In the genomic region with DNA sequence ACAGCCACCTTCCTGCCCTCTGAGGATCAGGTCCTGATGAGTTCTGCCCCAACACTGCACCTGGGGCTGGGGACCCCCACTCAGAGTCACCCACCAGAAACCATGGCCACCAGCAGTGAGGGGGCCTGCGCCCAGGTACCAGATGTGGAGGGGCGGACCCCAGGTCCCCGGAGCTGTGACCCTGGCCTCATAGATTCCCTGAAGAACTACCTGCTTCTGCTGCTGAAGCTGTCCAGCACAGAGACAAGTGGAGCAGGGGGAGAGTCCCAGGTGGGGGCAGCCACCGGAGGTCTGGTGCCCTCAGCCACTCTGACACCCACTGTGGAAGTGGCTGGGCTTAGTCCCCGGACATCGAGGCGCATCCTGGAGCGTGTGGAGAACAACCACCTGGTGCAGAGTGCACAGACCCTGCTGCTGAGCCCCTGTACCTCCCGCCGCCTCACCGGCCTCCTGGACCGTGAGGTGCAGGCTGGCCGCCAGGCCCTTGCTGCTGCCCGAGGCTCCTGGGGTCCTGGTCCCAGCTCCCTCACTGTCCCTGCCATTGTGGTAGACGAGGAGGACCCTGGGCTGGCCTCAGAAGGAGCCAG, we compare ENCODE assay signal across 24 cellular contexts. TPM values are rescaled to one million over a fixed set of nuclear protein-coding genes. Genes with fewer than 3 reads are reported as not detected.
DNase-seq lines count a peak whose midpoint lies in the region; ATAC-seq, FAIRE-seq and TF ChIP-seq lines count a peak whose summit lies in the region.
"Had no signal": no experiment of that assay in that cellular context is flagged by ENCODE, and none has a peak within 500 bp of the region (broad histone marks: within the 10 kb centered on the region; RNA-seq: fewer than 3 reads in every experiment).

No MANE protein-coding gene starts in this region.

- no peaks in the 10 kb centered on the region for H3K9me3 ChIP-seq in HepG2 (ENCODE audit: low read length)
- H3K9me3 ChIP-seq in gastrocnemius medialis = no peaks in the 10 kb centered on the region
- H3K9me3 ChIP-seq in A673 (ENCODE audit: low read depth, low read length, poor library complexity, severe bottlenecking) = no peaks in the 10 kb centered on the region
- H3K9me3 ChIP-seq: BLaER1, Caco-2, HAP-1, Peyer's patch, SJSA1 had no signal

- H3K27ac ChIP-seq in C4-2B (peak overlapping the region; percentile 89), HepG2 (ENCODE audit: extremely low read length, insufficient read depth, low read length) (no peak overlapping the region), gastrocnemius medialis (peak overlapping the region; percentile 76 to 86 (median 80)), A673 (ENCODE audit: low read depth, low read length, poor library complexity, severe bottlenecking) (no peak overlapping the region)
- H3K27ac ChIP-seq: BLaER1, GM23248, Peyer's patch, SJSA1 had no signal

- WGBS in HepG2 (ENCODE audit: low lambda C conversion rate) = 36% methylated on average over 10 of the region's 15 CpGs

- no peaks in the 10 kb centered on the region for H3K79me2 ChIP-seq in HepG2 (ENCODE audit: insufficient read depth, low read length)

- TF ChIP-seq RAD21 in HepG2 (CRISPR knock-in tag; IDR thresholded peaks at IDR 0.05) = no peak

- intact Hi-C loops in HepG2 (cut with micrococcal nuclease; ENCODE audit: unreplicated experiment) (no loop called here), gastrocnemius medialis (cut with DNase I; ENCODE audit: low total_unique reads) (no loop called here), A673 (cut with micrococcal nuclease; ENCODE audit: unreplicated experiment) (no loop called here)

- no peak for FAIRE-seq in HepG2 (lab: Jason Lieb, UNC)
- FAIRE-seq: GM12878 had no signal

- TF ChIP-seq CTCF in C4-2B (conservative IDR thresholded peaks at IDR 0.05) (no peak), HepG2 (CRISPR knock-in tag; IDR thresholded peaks at IDR 0.05) (no peak), gastrocnemius medialis (IDR thresholded peaks at IDR 0.05 in 4 of 5, conservative IDR thresholded peaks at IDR 0.05 in 1 of 5) (no peak), chondrocyte (IDR thresholded peaks at IDR 0.05) (no peak), A673 (conservative IDR thresholded peaks at IDR 0.05; ENCODE audit: low read depth, low read length) (no peak)

- H3K9me3 Mint-ChIP-seq in chondrocyte (ENCODE audit: low read depth) = no peaks in the 10 kb centered on the region
- H3K9me3 Mint-ChIP-seq: CD4-positive, alpha-beta memory T cell had no signal

- H3K27ac Mint-ChIP-seq in chondrocyte (ENCODE audit: unreplicated experiment) = no peak overlapping the region

- no peak overlapping the region for H3K4me2 ChIP-seq in HepG2 (ENCODE audit: low read depth, low read length)
- H3K4me2 ChIP-seq: BLaER1 had no signal

- H4K20me1 ChIP-seq in HepG2 (ENCODE audit: insufficient read depth, low read length) = no peaks in the 10 kb centered on the region
- H4K20me1 ChIP-seq: BLaER1 had no signal

- DNase-seq in H7 (peak; percentile 23), HepG2 (ENCODE audit: low spot score) (no peak), gastrocnemius medialis (no peak), chondrocyte (ENCODE audit: low spot score) (no peak), A673 (ENCODE audit: low spot score) (no peak)
- DNase-seq: Caco-2; CD4-positive, alpha-beta memory T cell; DND-41; GM23248; KBM-7; NCI-H1092 treated with DMSO at 0.1 percent for 48 hours; NCI-H1436 treated with DMSO at 0.1 percent for 48 hours; NCI-H2029; NCI-H226; NCI-H524; NCI-H774; NK-92 treated with Interleukin-12 subunit alpha and Interleukin-12 subunit beta, amount 100 ng/mL, for 24 hours; Peyer's patch had no signal

- BruUV-seq in HepG2 (replicated peaks; lab: Mats Ljungman, UMichigan) (no TSS peak), A673 (replicated peaks; lab: Mats Ljungman, UMichigan) (no TSS peak)

- in situ Hi-C loops in HepG2 (cut with HindIII; ENCODE audit: extremely low pct_ligation_motif_present, low pct_unique_long_range_greater_than_20kb) = no loop called here
- in situ Hi-C loops in gastrocnemius medialis (cut with MboI; ENCODE audit: low sequenced_read_pairs in 4 of 4) = no loop called here

- no peak overlapping the region for H3K4me3 ChIP-seq in H7 (ENCODE audit: insufficient read depth, low read depth, low read length)
- H3K4me3 ChIP-seq in HepG2 (replicated peaks in 1 of 3; ENCODE audit: insufficient read depth in 1 of 3, low read depth in 2 of 3, low read length in 3 of 3) = no peak overlapping the region; a peak in 1 of 6 replicates
- no peak overlapping the region for H3K4me3 ChIP-seq in gastrocnemius medialis
- no peak overlapping the region for H3K4me3 ChIP-seq in A673 (ENCODE audit: low read depth, low read length, poor library complexity, severe bottlenecking)
- H3K4me3 ChIP-seq: BLaER1, GM12878, GM23248, HAP-1, Peyer's patch, SJSA1 had no signal

- no peak overlapping the region for H2AFZ ChIP-seq in HepG2 (ENCODE audit: low read length)
- H2AFZ ChIP-seq: GM23248 had no signal

- no peak for TF ChIP-seq POLR2A in HepG2 (IDR thresholded peaks at IDR 0.05; ENCODE audit: insufficient read depth in 1 of 2, low read depth in 2 of 2, low read length in 2 of 2)
- no peak for TF ChIP-seq POLR2A in gastrocnemius medialis (IDR thresholded peaks at IDR 0.05)

- H3K36me3 Mint-ChIP-seq in chondrocyte (ENCODE audit: low read depth) = peaks cover 12% of the 10 kb centered on the region
- H3K36me3 Mint-ChIP-seq: CD4-positive, alpha-beta memory T cell had no signal

- H3K27me3 Mint-ChIP-seq in chondrocyte (ENCODE audit: low read depth) = no peaks in the 10 kb centered on the region
- H3K27me3 Mint-ChIP-seq: CD4-positive, alpha-beta memory T cell had no signal

- TF ChIP-seq EP300 in HepG2 (IDR thresholded peaks at IDR 0.05; ENCODE audit: low read depth in 2 of 2, low read length in 2 of 2) (no peak), HepG2 (CRISPR knock-in tag; IDR thresholded peaks at IDR 0.05; ENCODE audit: borderline replicate concordance) (no peak)

- H3K27me3 ChIP-seq in H7 (ENCODE audit: control insufficient read depth, insufficient read depth, low read length) (no peaks in the 10 kb centered on the region), HepG2 (ENCODE audit: control insufficient read depth in 1 of 2, insufficient read depth in 2 of 2, low read length in 2 of 2) (peaks cover 10 to 46% of the 10 kb centered on the region in 2 experiments; a peak in 4 of 5 replicates), gastrocnemius medialis (no peaks in the 10 kb centered on the region), A673 (replicated peaks; ENCODE audit: insufficient read depth, low read depth, low read length, poor library complexity) (no peaks in the 10 kb centered on the region)
- H3K27me3 ChIP-seq: BLaER1, Peyer's patch had no signal

- CTCF ChIA-PET in HepG2 (lab: Yijun Ruan, JAX; ENCODE audit: low intra/inter-chr PET ratio, low total read pairs) = no interaction called here
- CTCF ChIA-PET in A673 (lab: Charles Lee) = no interaction called here

- no peak overlapping the region for H3K9ac ChIP-seq in HepG2 (ENCODE audit: insufficient read depth, low read depth, low read length)
- H3K9ac ChIP-seq: BLaER1, GM23248 had no signal

- ATAC-seq in HepG2 (peak; percentile 45), gastrocnemius medialis (no peak), GM18498 (IDR thresholded peaks at IDR 0.05; ENCODE audit: unreplicated experiment) (no peak)
- ATAC-seq: GM12878 had no signal

- H3K4me3 Mint-ChIP-seq in chondrocyte (ENCODE audit: unreplicated experiment) = no peak overlapping the region
- H3K4me3 Mint-ChIP-seq: CD4-positive, alpha-beta memory T cell had no signal

- no peaks in the 10 kb centered on the region for H3K4me1 Mint-ChIP-seq in chondrocyte (ENCODE audit: low read depth)
- H3K4me1 Mint-ChIP-seq: CD4-positive, alpha-beta memory T cell had no signal

- H3K4me1 ChIP-seq in HepG2 (ENCODE audit: insufficient read depth, low read length) (peaks cover 25% of the 10 kb centered on the region), gastrocnemius medialis (peaks cover 33 to 39% of the 10 kb centered on the region in 2 donors), A673 (ENCODE audit: insufficient read depth, low read length, poor library complexity, severe bottlenecking) (no peaks in the 10 kb centered on the region)
- H3K4me1 ChIP-seq: BLaER1, HAP-1, Peyer's patch had no signal

- H3K36me3 ChIP-seq in H7 (replicated peaks; ENCODE audit: control insufficient read depth, insufficient read depth, low read length) (peaks cover 12% of the 10 kb centered on the region), HepG2 (replicated peaks in 1 of 2; ENCODE audit: control insufficient read depth in 1 of 2, insufficient read depth in 2 of 2, low read length in 2 of 2) (no peaks in the 10 kb centered on the region), gastrocnemius medialis (peaks cover 0 to 74% of the 10 kb centered on the region in 2 donors), A673 (ENCODE audit: insufficient read depth, low read length, poor library complexity, severe bottlenecking) (no peaks in the 10 kb centered on the region)
- H3K36me3 ChIP-seq: BLaER1, HAP-1, Peyer's patch, SJSA1 had no signal

- POLR2A ChIA-PET in HepG2 (lab: Yijun Ruan, JAX) = no interaction called here
- POLR2A ChIA-PET in A673 (lab: Charles Lee; ENCODE audit: low non-redundant PET) = no interaction called here

RNA-seq across cellular contexts. Expression of gene SLC28A1, which starts 27.0 kb away (rescaled TPM):
- total RNA-seq in H7 (2014; rRNA removed; shearing (Covaris generic)) = not detected in 2 replicates
- 0.31 and 0.39 TPM in 2 replicates for total RNA-seq in HepG2 (2016; rRNA removed; fragmentation: Illumina TruSeq; extraction: Trizol)
- total RNA-seq in HepG2 (2016; cell fraction: cytosol; rRNA removed; fragmentation: Illumina TruSeq; extraction: Trizol; ENCODE audit: low read depth) = not detected in 2 replicates
- 0.21 and 0.43 TPM in 2 replicates for total RNA-seq in HepG2 (2016; cell fraction: insoluble cytoplasmic fraction; rRNA removed; fragmentation: Illumina TruSeq; extraction: Trizol)
- 0.14 and 0.15 TPM in 2 replicates for total RNA-seq in HepG2 (2016; cell fraction: membrane; rRNA removed; fragmentation: Illumina TruSeq; extraction: Trizol)
- total RNA-seq in HepG2 (2016; cell fraction: nucleus; rRNA removed; fragmentation: Illumina TruSeq; extraction: Trizol) = 0.28 and 0.59 TPM in 2 replicates
- polyA plus RNA-seq in HepG2 (2011; rRNA removed) = 5.8 and 8.6 TPM in 2 replicates
- 3.5 and 4.1 TPM in 2 replicates for polyA plus RNA-seq in HepG2 (2011; cell fraction: cytosol; rRNA removed)
- polyA plus RNA-seq in HepG2 (2011; cell fraction: nucleus; rRNA removed) = 15.9 and 18.6 TPM in 2 replicates
- polyA plus RNA-seq in HepG2 (2012) = 4.6 and 13.0 TPM in 2 replicates
- 0.06 TPM in 1 of 2 replicates, not detected in the other for polyA plus RNA-seq in HepG2 (2016; cell fraction: cytosol; fragmentation: Illumina TruSeq; extraction: Trizol; ENCODE audit: low read depth)
- polyA plus RNA-seq in HepG2 (2016; cell fraction: insoluble cytoplasmic fraction; fragmentation: Illumina TruSeq; extraction: Trizol; ENCODE audit: low read depth) = 0.19 and 0.36 TPM in 2 replicates
- 0.09 and 0.14 TPM in 2 replicates for polyA plus RNA-seq in HepG2 (2016; cell fraction: membrane; fragmentation: Illumina TruSeq; extraction: Trizol; ENCODE audit: low read depth)
- 0.67 and 1.0 TPM in 2 replicates for polyA plus RNA-seq in HepG2 (2016; cell fraction: nucleus; fragmentation: Illumina TruSeq; extraction: Trizol; ENCODE audit: insufficient read depth, low read depth)
- 15.2 TPM in 1 of 2 replicates, not detected in the other for polyA minus RNA-seq in HepG2 (2011; rRNA and poly(A)+ RNA removed; ENCODE audit: low replicate concordance)
- polyA minus RNA-seq in HepG2 (2011; cell fraction: cytosol; rRNA and poly(A)+ RNA removed) = 2.1 and 2.8 TPM in 2 replicates
- polyA minus RNA-seq in HepG2 (2011; cell fraction: nucleus; rRNA and poly(A)+ RNA removed) = 8.0 and 10.1 TPM in 2 replicates
- total RNA-seq in gastrocnemius medialis = under 1 TPM in 1 of 4 donors, not detected in 3; 0.47 TPM
- not detected in 3 replicates for total RNA-seq in chondrocyte
- not detected in 2 replicates for total RNA-seq in A673 (2021)
- total RNA-seq: Caco-2; CD4-positive, alpha-beta memory T cell; GM12878; GM23248; SJSA1 had no signal
- polyA plus RNA-seq: CD4-positive, alpha-beta memory T cell; GM12878; GM23248 had no signal

RNA-seq across cellular contexts. Expression of gene ALPK3, which starts 40.4 kb away (rescaled TPM):
- total RNA-seq in H7 (2014; rRNA removed; shearing (Covaris generic)) = 0.59 and 0.81 TPM in 2 replicates
- 0.03 and 0.04 TPM in 2 replicates for total RNA-seq in HepG2 (2016; rRNA removed; fragmentation: Illumina TruSeq; extraction: Trizol)
- total RNA-seq in HepG2 (2016; cell fraction: cytosol; rRNA removed; fragmentation: Illumina TruSeq; extraction: Trizol; ENCODE audit: low read depth) = under 0.01 TPM in 1 of 2 replicates, not detected in the other
- 0.03 and 0.04 TPM in 2 replicates for total RNA-seq in HepG2 (2016; cell fraction: insoluble cytoplasmic fraction; rRNA removed; fragmentation: Illumina TruSeq; extraction: Trizol)
- not detected in 2 replicates for total RNA-seq in HepG2 (2016; cell fraction: membrane; rRNA removed; fragmentation: Illumina TruSeq; extraction: Trizol)
- total RNA-seq in HepG2 (2016; cell fraction: nucleus; rRNA removed; fragmentation: Illumina TruSeq; extraction: Trizol) = 0.03 and 0.34 TPM in 2 replicates
- polyA plus RNA-seq in HepG2 (2011; rRNA removed) = 0.10 and 0.42 TPM in 2 replicates
- 0.03 and 0.05 TPM in 2 replicates for polyA plus RNA-seq in HepG2 (2011; cell fraction: cytosol; rRNA removed)
- 0.31 and 0.56 TPM in 2 replicates for polyA plus RNA-seq in HepG2 (2011; cell fraction: nucleus; rRNA removed)
- polyA plus RNA-seq in HepG2 (2012) = 0.13 and 0.16 TPM in 2 replicates
- polyA plus RNA-seq in HepG2 (2016; cell fraction: cytosol; fragmentation: Illumina TruSeq; extraction: Trizol; ENCODE audit: low read depth) = not detected in 2 replicates
- 0.02 TPM in 1 of 2 replicates, not detected in the other for polyA plus RNA-seq in HepG2 (2016; cell fraction: insoluble cytoplasmic fraction; fragmentation: Illumina TruSeq; extraction: Trizol; ENCODE audit: low read depth)
- polyA plus RNA-seq in HepG2 (2016; cell fraction: membrane; fragmentation: Illumina TruSeq; extraction: Trizol; ENCODE audit: low read depth) = not detected in 2 replicates
- 0.12 TPM in 1 of 2 replicates, not detected in the other for polyA plus RNA-seq in HepG2 (2016; cell fraction: nucleus; fragmentation: Illumina TruSeq; extraction: Trizol; ENCODE audit: insufficient read depth, low read depth)
- polyA minus RNA-seq in HepG2 (2011; rRNA and poly(A)+ RNA removed; ENCODE audit: low replicate concordance) = 0.10 and 0.65 TPM in 2 replicates
- not detected in 2 replicates for polyA minus RNA-seq in HepG2 (2011; cell fraction: cytosol; rRNA and poly(A)+ RNA removed)
- 0.12 and 0.13 TPM in 2 replicates for polyA minus RNA-seq in HepG2 (2011; cell fraction: nucleus; rRNA and poly(A)+ RNA removed)
- 100 to 1,000 TPM; 131 to 406 (median 305) TPM for total RNA-seq in gastrocnemius medialis
- 0.56 to 6.4 TPM (median 4.2 TPM) in 3 replicates for total RNA-seq in chondrocyte
- 0.67 and 0.70 TPM in 2 replicates for total RNA-seq in A673 (2021)
- polyA plus RNA-seq: GM23248 had no signal

Comparison
In these comparisons a context has a peak if more than half of its experiments do, and no peak if none do; other contexts are left out.
1. H3K27ac ChIP-seq: peak in C4-2B (single experiment) and gastrocnemius medialis (4 of 4); none in HepG2 (single experiment) and A673 (single experiment).
2. RNA of gene ALPK3, which starts 40.4 kb away (total RNA-seq): 131 to 406 TPM in gastrocnemius medialis; 0.56 to 6.4 TPM in chondrocyte, 0.67 to 0.70 TPM in A673, 0.59 to 0.81 TPM in H7 and under 0.01 to 0.34 TPM in HepG2; every median in the first group is over 10 times any median in the second.